Comparison of ENCODE assay signal across 22 cellular contexts in the genomic region with DNA sequence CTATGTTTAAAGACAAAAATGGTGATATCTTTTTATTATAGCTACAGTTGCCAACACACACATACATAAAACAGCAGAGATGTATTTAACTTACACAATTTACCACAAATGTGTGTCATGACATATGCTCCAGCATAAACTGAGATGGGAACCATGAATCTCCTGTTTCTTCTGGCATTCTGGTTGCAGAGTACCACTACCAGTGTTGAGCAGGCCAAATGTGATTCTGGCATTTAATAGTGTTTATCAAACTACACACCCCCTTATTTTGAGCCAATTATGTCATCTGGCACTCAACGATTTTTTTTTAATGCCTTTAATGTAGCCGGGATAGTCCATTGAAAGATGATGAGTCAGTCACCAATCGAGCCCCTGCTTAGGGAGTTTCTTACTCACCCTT. TPM values are rescaled to one million over a fixed set of nuclear protein-coding genes. Genes with fewer than 3 reads are reported as not detected.
DNase-seq lines count a peak whose midpoint lies in the region; ATAC-seq and TF ChIP-seq lines count a peak whose summit lies in the region.
"Had no signal": no experiment of that assay in that cellular context is flagged by ENCODE, and none has a peak within 500 bp of the region (broad histone marks: within the 10 kb centered on the region; RNA-seq: fewer than 3 reads in every experiment).

No MANE protein-coding gene starts in this region.

- no peaks in the 10 kb centered on the region for H3K9me3 ChIP-seq in RWPE2 (ENCODE audit: severe bottlenecking)
- no peaks in the 10 kb centered on the region for H3K9me3 ChIP-seq in osteoblast (ENCODE audit: low read depth, low read length)
- H3K9me3 ChIP-seq: BE2C, spleen, suprapubic skin had no signal

- ATAC-seq in RWPE2 (ENCODE audit: low read depth) = peak; percentile 63
- ATAC-seq in esophagus mucosa = peak; percentile 8
- no peak for ATAC-seq in GM19324 (IDR thresholded peaks at IDR 0.05; ENCODE audit: low FRiP score, unreplicated experiment)
- ATAC-seq: GM12878 had no signal

- in situ Hi-C loops in GM13977 (cut with MboI; ENCODE audit: low pct_unique_long_range_greater_than_20kb, low sequenced_read_pairs, unreplicated experiment) = no loop called here

- H3K4me1 ChIP-seq in RWPE2 (ENCODE audit: insufficient read depth, poor library complexity, severe bottlenecking) = peaks cover 10% of the 10 kb centered on the region
- peaks cover 23% of the 10 kb centered on the region for H3K4me1 ChIP-seq in osteoblast (ENCODE audit: insufficient read depth, low read length)
- H3K4me1 ChIP-seq: BE2C had no signal

- H2AFZ ChIP-seq in osteoblast (ENCODE audit: low read length) = no peak overlapping the region
- H2AFZ ChIP-seq: neural progenitor cell had no signal

- no peak overlapping the region for H3K27ac ChIP-seq in RWPE2 (ENCODE audit: poor library complexity, severe bottlenecking)
- H3K27ac ChIP-seq in osteoblast (ENCODE audit: low read depth, low read length) = peak overlapping the region; percentile 84
- H3K27ac ChIP-seq: cardiac muscle cell, KMS-11, neural progenitor cell, RWPE1, spleen, suprapubic skin, VCaP had no signal

- no peak overlapping the region for H3K4me2 ChIP-seq in osteoblast (ENCODE audit: insufficient read depth, low read length)
- H3K4me2 ChIP-seq: KMS-11, neural progenitor cell had no signal

- no peaks in the 10 kb centered on the region for H3K79me2 ChIP-seq in osteoblast (ENCODE audit: insufficient read depth, low read length)

- no peak for TF ChIP-seq CTCF in HFF-Myc (IDR thresholded peaks at IDR 0.05; ENCODE audit: low read depth, low read length, missing control alignments)
- no peak for TF ChIP-seq CTCF in RWPE2 (IDR thresholded peaks at IDR 0.05; ENCODE audit: poor library complexity, severe bottlenecking)
- no peak for TF ChIP-seq CTCF in osteoblast (IDR thresholded peaks at IDR 0.05; ENCODE audit: extremely low read depth, low read depth, low read length)
- TF ChIP-seq CTCF in GM13977 (IDR thresholded peaks at IDR 0.05; ENCODE audit: extremely low read depth, insufficient read depth, missing control alignments) = no peak

- H4K20me1 ChIP-seq in osteoblast (ENCODE audit: insufficient read depth, low read length) = no peaks in the 10 kb centered on the region

- H3K4me3 ChIP-seq in HFF-Myc (replicated peaks; ENCODE audit: low read depth, low read length) (no peak overlapping the region), RWPE2 (ENCODE audit: severe bottlenecking) (no peak overlapping the region), osteoblast (ENCODE audit: insufficient read depth, low read length) (no peak overlapping the region)
- H3K4me3 ChIP-seq: cardiac muscle cell, GM12878, neural progenitor cell, spleen, suprapubic skin had no signal

- H3K27me3 ChIP-seq in RWPE2 (ENCODE audit: insufficient read depth, poor library complexity, severe bottlenecking) (no peaks in the 10 kb centered on the region), osteoblast (ENCODE audit: insufficient read depth, low read length) (no peaks in the 10 kb centered on the region)
- H3K27me3 ChIP-seq: BE2C, cardiac muscle cell, neural progenitor cell, suprapubic skin had no signal

- H3K36me3 ChIP-seq in RWPE2 (ENCODE audit: low read depth) = peaks cover 11% of the 10 kb centered on the region; the same call in 1 of the 2 replicates
- no peaks in the 10 kb centered on the region for H3K36me3 ChIP-seq in osteoblast (ENCODE audit: insufficient read depth, low read length)
- H3K36me3 ChIP-seq: BE2C, cardiac muscle cell, neural progenitor cell, spleen, suprapubic skin had no signal

- DNase-seq in HFF-Myc (ENCODE audit: extremely low read depth, low read depth) (peak; percentile 22), RWPE2 (ENCODE audit: low spot score) (no peak), osteoblast (ENCODE audit: insufficient read length, low spot score, missing footprints) (peak; percentile 65), GM13977 (ENCODE audit: low spot score) (no peak)
- no peak for DNase-seq in stimulated activated CD4-positive, alpha-beta T cell treated with anti-CD3 and anti-CD28 coated beads, Interleukin-2, amount 100 ng/mL, for 24 hours
- DNase-seq: activated CD4-positive, alpha-beta memory T cell treated with anti-CD3 and anti-CD28 coated beads, Interleukin-2, amount 10 ng/mL, durations not matched to agents 7 days and 5 days; activated naive CD4-positive, alpha-beta T cell treated with anti-CD3 and anti-CD28 coated beads, Interleukin-2, amount 50 U/mL, for 16 hours; activated T-cell treated with anti-CD3 and anti-CD28 coated beads, Interleukin-2, amount 50 U/mL, for 1 hour; BE2C; Calu3; GF-D8; NCI-H1417 treated with DMSO at 0.1 percent for 48 hours; spleen had no signal

RNA-seq across cellular contexts. Expression of a gene that starts 59.0 kb away (rescaled TPM):
- total RNA-seq in esophagus mucosa (217 TPM), osteoblast (22.7 and 35.5 TPM in 2 replicates)
- total RNA-seq: activated CD4-positive, alpha-beta memory T cell treated with anti-CD3 and anti-CD28 coated beads, Interleukin-2, amount 10 ng/mL, durations not matched to agents 7 days and 5 days had no signal

Comparison
In these comparisons a context has a peak if more than half of its experiments do, and no peak if none do; other contexts are left out.
1. DNase-seq: peak in HFF-Myc (single experiment) and osteoblast (single experiment); none in RWPE2 (single experiment), stimulated activated CD4-positive, alpha-beta T cell treated with anti-CD3 and anti-CD28 coated beads, Interleukin-2, amount 100 ng/mL, for 24 hours (0 of 2) and GM13977 (single experiment).